8 cellular contexts compared by ENCODE assay signal in the genomic region with DNA sequence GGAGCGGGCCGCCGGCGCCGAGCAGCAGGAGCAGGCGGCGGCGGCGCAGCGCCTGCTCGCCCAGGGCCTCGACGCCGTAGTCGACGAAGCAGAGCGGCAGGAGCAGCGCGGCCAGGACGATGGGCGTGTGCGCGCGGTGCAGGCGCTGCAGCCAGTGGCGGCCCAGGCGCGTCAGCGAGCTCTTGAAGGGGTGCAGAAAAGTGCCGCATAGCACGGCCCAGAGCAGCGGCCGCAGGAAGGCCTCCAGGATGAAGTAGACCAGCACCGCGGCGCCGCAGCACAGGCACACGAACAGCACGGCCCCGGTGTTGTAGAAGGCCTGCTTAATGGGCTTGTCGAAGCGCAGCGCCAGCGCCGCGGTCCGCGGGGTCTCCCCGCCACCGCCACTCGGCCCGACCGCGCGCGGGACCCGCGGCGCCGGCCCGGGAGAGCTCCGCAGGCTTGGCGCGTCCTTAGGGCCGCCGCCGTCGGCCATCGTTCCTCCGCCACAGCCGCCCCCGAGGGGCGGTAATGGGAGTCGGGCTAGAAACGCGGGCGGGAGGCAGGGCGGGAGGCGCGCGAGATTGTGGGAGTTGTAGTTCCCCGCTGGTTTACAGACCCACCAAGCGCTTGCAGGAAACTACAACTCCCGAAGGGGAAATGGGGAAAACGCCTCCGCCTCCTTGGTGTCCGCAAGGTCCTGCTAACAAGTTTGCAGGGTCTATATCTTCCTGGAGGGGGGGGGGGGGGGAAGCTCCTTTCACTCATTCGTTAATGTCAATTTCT. TPM values are rescaled to one million over a fixed set of nuclear protein-coding genes. Genes with fewer than 3 reads are reported as not detected.
DNase-seq lines count a peak whose midpoint lies in the region; ATAC-seq, FAIRE-seq and TF ChIP-seq lines count a peak whose summit lies in the region.

A gene (minus strand): TSS at position 509 of the 765 bp plus-strand sequence. CDS start 34 bp downstream, at position 475.

- H3K27ac ChIP-seq in SU-DHL-6 (ENCODE audit: low read depth, low read length) (peak within 1 kb of the TSS; percentile 73), pancreas (peak within 1 kb of the TSS; percentile 85 to 90 (median 87)), tibial artery (peak within 1 kb of the TSS; percentile 90 to 97)

- H2AFZ ChIP-seq in SU-DHL-6 (ENCODE audit: low read depth, low read length, severe bottlenecking): peak within 1 kb of the TSS; percentile 83

- peaks cover 17% of the 10 kb centered on the region for H3K36me3 Mint-ChIP-seq in activated naive CD8-positive, alpha-beta T cell treated with anti-CD3 and anti-CD28 coated beads, Interleukin-2, amount 10 ng/mL, durations not matched to agents 7 days and 5 days

- 0 to 2% methylated on average over 60 to 88 of the region's 88 CpGs for WGBS in pancreas, 2 donors

- POLR2A ChIA-PET in activated naive CD8-positive, alpha-beta T cell treated with anti-CD3 and anti-CD28 coated beads, Interleukin-2, amount 10 ng/mL, durations not matched to agents 7 days and 5 days (lab: Charles Lee): interaction anchor here (0.6 to 1.9 kb wide), 10 partner anchors 9 to 185 kb away, joined by 3 to 12 read pairs (median 4); a partner anchor contains a TSS

- peak within 1 kb of the TSS; percentile 89 for H3K27ac Mint-ChIP-seq in activated naive CD8-positive, alpha-beta T cell treated with anti-CD3 and anti-CD28 coated beads, Interleukin-2, amount 10 ng/mL, durations not matched to agents 7 days and 5 days

- H3K4me1 ChIP-seq in pancreas (peaks cover 19 to 33% (median 31%) of the 10 kb centered on the region in 3 donors), tibial artery (peaks cover 0 to 44% (median 30%) of the 10 kb centered on the region in 4 donors)

- H3K9ac ChIP-seq in SU-DHL-6 (ENCODE audit: low read length): peak within 1 kb of the TSS; percentile 91

- DNase-seq in NCI-H128 (lab: John Stamatoyannopoulos, UW; ENCODE audit: unreplicated experiment) (peak; percentile 98), Right ventricle myocardium inferior (ENCODE audit: missing footprints) (peak; percentile 96), pancreas (peak; percentile 93 to 98 (median 96)), tibial artery (peak; percentile 97 to 99)
- peak; percentile 89 for DNase-seq in activated naive CD8-positive, alpha-beta T cell treated with anti-CD3 and anti-CD28 coated beads, Interleukin-2, amount 10 ng/mL, durations not matched to agents 7 days and 5 days

- H3K4me3 Mint-ChIP-seq in activated naive CD8-positive, alpha-beta T cell treated with anti-CD3 and anti-CD28 coated beads, Interleukin-2, amount 10 ng/mL, durations not matched to agents 7 days and 5 days: peak within 1 kb of the TSS; percentile 96

- no peaks in the 10 kb centered on the region for H3K9me3 Mint-ChIP-seq in activated naive CD8-positive, alpha-beta T cell treated with anti-CD3 and anti-CD28 coated beads, Interleukin-2, amount 10 ng/mL, durations not matched to agents 7 days and 5 days

- H3K79me2 ChIP-seq in SU-DHL-6 (ENCODE audit: insufficient read depth, low read length): peaks cover 51% of the 10 kb centered on the region

- H3F3A ChIP-seq in SU-DHL-6 (ENCODE audit: insufficient read depth): no peaks in the 10 kb centered on the region

- H3K27me3 ChIP-seq in SU-DHL-6 (ENCODE audit: low read length) (no peaks in the 10 kb centered on the region), pancreas (no peaks in the 10 kb centered on the region), tibial artery (no peaks in the 10 kb centered on the region)

- ATAC-seq in HG02678 (IDR thresholded peaks at IDR 0.05; ENCODE audit: unreplicated experiment): peak; percentile 89
- peak; percentile 92 for ATAC-seq in activated naive CD8-positive, alpha-beta T cell treated with anti-CD3 and anti-CD28 coated beads, Interleukin-2, amount 10 ng/mL, durations not matched to agents 7 days and 5 days (ENCODE audit: low read depth)
- peak; percentile 98 for ATAC-seq in Right ventricle myocardium inferior
- peak; percentile 81 to 95 (median 93) for ATAC-seq in pancreas

- peak; percentile 81 for TF ChIP-seq POLR2A in GM10847 (IDR thresholded peaks at IDR 0.05; ENCODE audit: extremely low read depth, insufficient read length)

- no peaks in the 10 kb centered on the region for H3K36me3 ChIP-seq in SU-DHL-6 (ENCODE audit: low read length)
- H3K36me3 ChIP-seq in pancreas: no peaks in the 10 kb centered on the region
- H3K36me3 ChIP-seq in tibial artery: no peaks in the 10 kb centered on the region

- no peaks in the 10 kb centered on the region for H3K9me3 ChIP-seq in SU-DHL-6 (ENCODE audit: insufficient read depth, low read length)
- H3K9me3 ChIP-seq in pancreas: no peaks in the 10 kb centered on the region
- no peaks in the 10 kb centered on the region for H3K9me3 ChIP-seq in tibial artery

- H3K4me3 ChIP-seq in SU-DHL-6 (ENCODE audit: insufficient read depth, low read length, poor library complexity, severe bottlenecking) (peak within 1 kb of the TSS; percentile 74), pancreas (peak within 1 kb of the TSS; percentile 74 to 97 (median 95)), tibial artery (peak within 1 kb of the TSS; percentile 89 to 96)

- no peaks in the 10 kb centered on the region for H3K9me2 ChIP-seq in SU-DHL-6 (replicated peaks; ENCODE audit: insufficient read depth, low read length)

- peaks cover 41% of the 10 kb centered on the region for H3K4me1 Mint-ChIP-seq in activated naive CD8-positive, alpha-beta T cell treated with anti-CD3 and anti-CD28 coated beads, Interleukin-2, amount 10 ng/mL, durations not matched to agents 7 days and 5 days

- H3K27me3 Mint-ChIP-seq in activated naive CD8-positive, alpha-beta T cell treated with anti-CD3 and anti-CD28 coated beads, Interleukin-2, amount 10 ng/mL, durations not matched to agents 7 days and 5 days: no peaks in the 10 kb centered on the region

- TF ChIP-seq CTCF in SU-DHL-6 (IDR thresholded peaks at IDR 0.05; ENCODE audit: insufficient read depth, low read length, poor library complexity, severe bottlenecking) (no peak), pancreas (IDR thresholded peaks at IDR 0.05) (no peak), tibial artery (IDR thresholded peaks at IDR 0.05) (no peak)

- H4K20me1 ChIP-seq in SU-DHL-6 (ENCODE audit: low read depth, low read length): peaks cover 10% of the 10 kb centered on the region; the same call in 1 of the 2 replicates

- peak within 1 kb of the TSS; percentile 76 for H3K4me2 ChIP-seq in SU-DHL-6 (ENCODE audit: low read depth, low read length, poor library complexity, severe bottlenecking)

- intact Hi-C loops in Right ventricle myocardium inferior (cut with DNase I): loop anchor here (2.0 to 5.0 kb wide), 3 partner anchors 25 to 107 kb away; a partner anchor contains a TSS
- intact Hi-C loops in pancreas (cut with DNase I): no loop called here
- intact Hi-C loops in tibial artery (cut with DNase I; ENCODE audit: low total_unique reads): loop anchor here (5.0 to 10.0 kb wide), 2 partner anchors 107 to 185 kb away; a partner anchor contains a TSS

- FAIRE-seq in pancreas (lab: Jason Lieb, UNC): peak; percentile 71

RNA-seq across cellular contexts. Expression of the gene that starts here (rescaled TPM):
- total RNA-seq in activated naive CD8-positive, alpha-beta T cell treated with anti-CD3 and anti-CD28 coated beads, Interleukin-2, amount 10 ng/mL, durations not matched to agents 7 days and 5 days: 10 to 100 TPM; 42.8 to 45.7 TPM
- total RNA-seq in Right ventricle myocardium inferior: 95.1 TPM
- 10 to 100 TPM; 19.1 to 34.1 (median 24.1) TPM for total RNA-seq in pancreas
- polyA plus RNA-seq in pancreas: 10 to 100 TPM in 1 of 2 donors, 1 to 10 TPM in 1; 4.9 to 14.4 TPM

Comparison
In these comparisons a context has a peak if more than half of its experiments do, and no peak if none do; other contexts are left out.
1. Peak in every context shown above with its lines: DNase-seq, ATAC-seq, H3K4me3 ChIP-seq and H3K27ac ChIP-seq.
2. intact Hi-C loops: an anchor here in Right ventricle myocardium inferior (2.0 to 5.0 kb wide) and tibial artery (5.0 to 10.0 kb wide); none called in pancreas.